Comparison of ENCODE assay signal across 28 cellular contexts in the genomic region with DNA sequence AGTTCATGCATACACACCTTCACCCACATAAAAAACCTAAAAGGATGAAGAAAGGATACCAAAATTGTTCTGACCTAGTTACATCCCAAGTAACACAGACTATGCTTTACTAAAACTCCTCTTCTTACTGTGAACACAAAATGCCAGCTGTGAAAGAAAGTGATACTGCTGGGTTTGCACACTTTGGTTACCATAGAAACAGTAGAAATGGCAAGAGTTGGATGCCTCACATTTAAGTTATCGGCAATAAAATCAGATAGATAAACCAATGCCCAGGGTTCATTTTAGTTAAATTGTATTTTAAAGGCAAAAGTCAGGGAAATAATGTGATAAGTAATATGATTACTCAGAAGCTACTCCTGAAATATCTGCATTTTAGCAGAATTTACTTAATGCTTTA.
A peak's percentile ranks its signal among the peaks of the same experiment; 100 is the strongest.
DNase-seq lines count a peak whose midpoint lies in the region; ATAC-seq, FAIRE-seq and TF ChIP-seq lines count a peak whose summit lies in the region.
"Had no signal": no experiment of that assay in that cellular context is flagged by ENCODE, and none has a peak within 500 bp of the region (broad histone marks: within the 10 kb centered on the region; RNA-seq: fewer than 3 reads in every experiment).

No MANE protein-coding gene starts in this region.

- no peaks in the 10 kb centered on the region for H3K9me3 Mint-ChIP-seq in stimulated activated effector memory CD8-positive, alpha-beta T cell treated with anti-CD3 and anti-CD28 coated beads, Interleukin-12 subunit alpha, Interleukin-12 subunit beta, amount 100 ng/mL, for 72 hours
- H3K9me3 Mint-ChIP-seq in type B pancreatic cell, result no peaks in the 10 kb centered on the region
- H3K9me3 Mint-ChIP-seq: activated naive CD4-positive, alpha-beta T cell treated with anti-CD3 and anti-CD28 coated beads, Interleukin-2, amount 50 U/mL, for 72 hours; CD4-positive, CD25-positive, alpha-beta regulatory T cell; nephron progenitor cell; T-helper 1 cell treated with Interleukin-12 subunit alpha and Interleukin-12 subunit beta and Interleukin-4 antibody, amounts not matched to agents 30 μg/mL and 1 μg/mL, for 36 hours had no signal

- H3K9me1 ChIP-seq in K562 (ENCODE audit: control insufficient read depth, insufficient read depth, low read length), result no peaks in the 10 kb centered on the region

- H3K4me3 Mint-ChIP-seq in stimulated activated effector memory CD8-positive, alpha-beta T cell treated with anti-CD3 and anti-CD28 coated beads, Interleukin-12 subunit alpha, Interleukin-12 subunit beta, amount 100 ng/mL, for 72 hours, result no peak overlapping the region
- no peak overlapping the region for H3K4me3 Mint-ChIP-seq in type B pancreatic cell
- H3K4me3 Mint-ChIP-seq: activated CD8-positive, alpha-beta T cell treated with anti-CD3 and anti-CD28 coated beads, Interleukin-2, amount 10 ng/mL, durations not matched to agents 7 days and 5 days; nephron progenitor cell; T-helper 1 cell treated with Interleukin-12 subunit alpha and Interleukin-12 subunit beta and Interleukin-4 antibody, amounts not matched to agents 30 μg/mL and 1 μg/mL, for 36 hours had no signal

- H4K20me1 ChIP-seq in K562 (replicated peaks; ENCODE audit: control insufficient read depth, insufficient read depth, low read length), result no peaks in the 10 kb centered on the region

- no peak overlapping the region for H3K27ac Mint-ChIP-seq in stimulated activated effector memory CD8-positive, alpha-beta T cell treated with anti-CD3 and anti-CD28 coated beads, Interleukin-12 subunit alpha, Interleukin-12 subunit beta, amount 100 ng/mL, for 72 hours
- no peak overlapping the region for H3K27ac Mint-ChIP-seq in type B pancreatic cell
- H3K27ac Mint-ChIP-seq: activated CD8-positive, alpha-beta T cell treated with anti-CD3 and anti-CD28 coated beads, Interleukin-2, amount 10 ng/mL, durations not matched to agents 7 days and 5 days; activated naive CD4-positive, alpha-beta T cell treated with anti-CD3 and anti-CD28 coated beads, Interleukin-2, amount 50 U/mL, for 72 hours; nephron progenitor cell; T-helper 1 cell treated with Interleukin-12 subunit alpha and Interleukin-12 subunit beta and Interleukin-4 antibody, amounts not matched to agents 30 μg/mL and 1 μg/mL, for 36 hours had no signal

- ATAC-seq in K562, result no peak
- peak; percentile 44 for ATAC-seq in stimulated activated effector memory CD8-positive, alpha-beta T cell treated with anti-CD3 and anti-CD28 coated beads, Interleukin-12 subunit alpha, Interleukin-12 subunit beta, amount 100 ng/mL, for 72 hours
- ATAC-seq: activated CD8-positive, alpha-beta T cell treated with anti-CD3 and anti-CD28 coated beads, Interleukin-2, amount 10 ng/mL, durations not matched to agents 7 days and 5 days; heart left ventricle; lower lobe of right lung; right cardiac atrium had no signal

- H3K4me2 ChIP-seq in K562 (ENCODE audit: insufficient read depth, low read length), result no peak overlapping the region

- H3K27me3 ChIP-seq in K562 (ENCODE audit: control insufficient read depth in 2 of 2, insufficient read depth in 2 of 2, low read length in 2 of 2) (no peaks in the 10 kb centered on the region), colonic mucosa (no peaks in the 10 kb centered on the region)
- H3K27me3 ChIP-seq: heart left ventricle, pancreas, spleen had no signal

- CTCF ChIA-PET in K562 (lab: Yijun Ruan, JAX; ENCODE audit: low intra/inter-chr PET ratio), result no interaction called here

- H3K36me3 ChIP-seq in K562 (ENCODE audit: control insufficient read depth, insufficient read depth, low read length) (no peaks in the 10 kb centered on the region), colonic mucosa (no peaks in the 10 kb centered on the region)
- H3K36me3 ChIP-seq: heart left ventricle, lower lobe of right lung, pancreas had no signal

- H3K9ac ChIP-seq in K562 (ENCODE audit: insufficient read depth in 1 of 2, low read depth in 2 of 2, low read length in 2 of 2), result no peak overlapping the region
- no peak overlapping the region for H3K9ac ChIP-seq in colonic mucosa (ENCODE audit: low read depth in 2 of 2, low read length in 2 of 2)

- H2AFZ ChIP-seq in K562 (ENCODE audit: low read depth, low read length), result no peak overlapping the region

- in situ Hi-C loops in K562 (cut with MboI), result no loop called here

- no peak for TF ChIP-seq EP300 in K562 (IDR thresholded peaks at IDR 0.05; ENCODE audit: low read length)

- POLR2A ChIA-PET in K562 (lab: Yijun Ruan, JAX), result interaction anchor here (0.6 to 1.7 kb wide), 3 partner anchors 13 to 223 kb away, joined by 3 to 7 read pairs (median 4); partner anchors contain the start of gene AMD1

- no peak for TF ChIP-seq POLR2A in K562 (conservative IDR thresholded peaks at IDR 0.05)

- intact Hi-C loops in K562 (cut with micrococcal nuclease), result no loop called here
- intact Hi-C loops in colonic mucosa (cut with DNase I), result no loop called here

- DNase-seq in DMS53 (lab: John Stamatoyannopoulos, UW) (peak; percentile 59), DMS53 treated with DMSO at 0.1 percent for 48 hours (lab: John Stamatoyannopoulos, UW; ENCODE audit: unreplicated experiment) (no peak), NCI-H2171 (lab: John Stamatoyannopoulos, UW) (peak; percentile 31), K562 (ENCODE audit: extremely low read depth in 1 of 4, low spot score in 3 of 4) (no peak), colonic mucosa (no peak), type B pancreatic cell (ENCODE audit: extremely low spot score, unreplicated experiment) (no peak), medulla oblongata (ENCODE audit: extremely low spot score) (no peak)
- no peak for DNase-seq in stimulated activated effector memory CD8-positive, alpha-beta T cell treated with anti-CD3 and anti-CD28 coated beads, Interleukin-12 subunit alpha, Interleukin-12 subunit beta, amount 100 ng/mL, for 72 hours (ENCODE audit: low spot score in 2 of 2)
- DNase-seq: activated CD8-positive, alpha-beta T cell treated with anti-CD3 and anti-CD28 coated beads, Interleukin-2, amount 10 ng/mL, durations not matched to agents 7 days and 5 days; anterior cingulate cortex; cortex of kidney; heart left ventricle; Karpas-422; lower lobe of right lung; NCI-H1092 treated with DMSO at 0.1 percent for 48 hours; NCI-H2107; NCI-H524 treated with DMSO at 0.1 percent for 48 hours; nephron progenitor cell; pancreas; right cardiac atrium; spleen; stimulated activated CD4-positive, alpha-beta T cell treated with anti-CD3 and anti-CD28 coated beads, Interleukin-2, amount 100 ng/mL, for 48 hours had no signal

- no TSS peak for BruUV-seq in K562 (replicated peaks; lab: Mats Ljungman, UMichigan)

- 85% methylated on average over 1 of the region's 1 CpG for WGBS in K562 (ENCODE audit: insufficient coverage, low coverage, missing lambda C conversion rate)

- H3K27ac ChIP-seq in K562 (ENCODE audit: extremely low read depth, low read depth, low read length), result no peak overlapping the region
- H3K27ac ChIP-seq in colonic mucosa, result no peak overlapping the region
- H3K27ac ChIP-seq: heart left ventricle, lower lobe of right lung, pancreas, RWPE1, spleen had no signal

- no peak for TF ChIP-seq RAD21 in K562 (CRISPR knock-in tag; conservative IDR thresholded peaks at IDR 0.05 in 1 of 2, IDR thresholded peaks at IDR 0.05 in 1 of 2)

- H3K36me3 Mint-ChIP-seq in stimulated activated effector memory CD8-positive, alpha-beta T cell treated with anti-CD3 and anti-CD28 coated beads, Interleukin-12 subunit alpha, Interleukin-12 subunit beta, amount 100 ng/mL, for 72 hours, result no peaks in the 10 kb centered on the region
- H3K36me3 Mint-ChIP-seq in type B pancreatic cell, result peaks cover 14% of the 10 kb centered on the region
- H3K36me3 Mint-ChIP-seq: activated naive CD4-positive, alpha-beta T cell treated with anti-CD3 and anti-CD28 coated beads, Interleukin-2, amount 50 U/mL, for 72 hours had no signal

- no peaks in the 10 kb centered on the region for H3K79me2 ChIP-seq in K562 (ENCODE audit: control insufficient read depth, insufficient read depth, low read length)

- H3K4me1 ChIP-seq in K562 (replicated peaks in 1 of 2; ENCODE audit: control insufficient read depth in 2 of 2, insufficient read depth in 2 of 2, low read length in 2 of 2) (no peaks in the 10 kb centered on the region), colonic mucosa (no peaks in the 10 kb centered on the region)
- H3K4me1 ChIP-seq: lower lobe of right lung, spleen had no signal

- H3K27me3 Mint-ChIP-seq in type B pancreatic cell, result no peaks in the 10 kb centered on the region
- H3K27me3 Mint-ChIP-seq: CD4-positive, CD25-positive, alpha-beta regulatory T cell had no signal

- H3K4me1 Mint-ChIP-seq in stimulated activated effector memory CD8-positive, alpha-beta T cell treated with anti-CD3 and anti-CD28 coated beads, Interleukin-12 subunit alpha, Interleukin-12 subunit beta, amount 100 ng/mL, for 72 hours, result peaks cover 11% of the 10 kb centered on the region
- peaks cover 19% of the 10 kb centered on the region for H3K4me1 Mint-ChIP-seq in type B pancreatic cell (ENCODE audit: unreplicated experiment)

- H3K4me3 ChIP-seq in K562 (no peak overlapping the region), colonic mucosa (no peak overlapping the region)
- H3K4me3 ChIP-seq: heart left ventricle, lower lobe of right lung, pancreas, spleen had no signal

- FAIRE-seq in K562 (lab: Jason Lieb, UNC), result no peak
- FAIRE-seq: bronchial epithelial cell, G401.6, pancreas had no signal

- H3K9me3 ChIP-seq in K562 (replicated peaks; ENCODE audit: control insufficient read depth, insufficient read depth, low read depth, low read length), result no peaks in the 10 kb centered on the region
- no peaks in the 10 kb centered on the region for H3K9me3 ChIP-seq in colonic mucosa
- H3K9me3 ChIP-seq: heart left ventricle, lower lobe of right lung, pancreas, spleen had no signal

- TF ChIP-seq CTCF in K562 (IDR thresholded peaks at IDR 0.05 in 2 of 3, conservative IDR thresholded peaks at IDR 0.05 in 1 of 3; ENCODE audit: insufficient read depth in 2 of 3, low read depth in 1 of 3, low read length in 3 of 3), result no peak
- no peak for TF ChIP-seq CTCF in colonic mucosa (IDR thresholded peaks at IDR 0.05)
- TF ChIP-seq CTCF in type B pancreatic cell (conservative IDR thresholded peaks at IDR 0.05), result no peak

TF ChIP-seq in K562, 482 proteins besides CTCF, POLR2A, EP300 and RAD21:
- TF ChIP-seq GATAD2A (IDR thresholded peaks at IDR 0.05) (no peak), RFX1 (IDR thresholded peaks at IDR 0.05) (peak; percentile 65)

Comparison
In these comparisons a context has a peak if more than half of its experiments do, and no peak if none do; other contexts are left out.
1. DNase-seq: peak in DMS53 (single experiment) and NCI-H2171 (single experiment); none in DMS53 treated with DMSO at 0.1 percent for 48 hours (single experiment), K562 (0 of 4), stimulated activated effector memory CD8-positive, alpha-beta T cell treated with anti-CD3 and anti-CD28 coated beads, Interleukin-12 subunit alpha, Interleukin-12 subunit beta, amount 100 ng/mL, for 72 hours (0 of 2), colonic mucosa (single experiment), type B pancreatic cell (single experiment) and medulla oblongata (single experiment).